ENCODE assay signal across 8 cellular contexts in genomic region chr7:33895025-33895804, GRCh38. TPM values are rescaled to one million over a fixed set of nuclear protein-coding genes. Genes with fewer than 3 reads are reported as not detected.
DNase-seq lines count a peak whose midpoint lies in the region; ATAC-seq and TF ChIP-seq lines count a peak whose summit lies in the region.

No MANE protein-coding gene starts in this region.

- no peaks in the 10 kb centered on the region for H3F3A ChIP-seq in DOHH2 (ENCODE audit: control insufficient read depth, insufficient read depth)

- H4K20me1 ChIP-seq in DOHH2 (ENCODE audit: control insufficient read depth, insufficient read depth, low read depth, low read length) = no peaks in the 10 kb centered on the region
- H4K20me1 ChIP-seq in KMS-11 (ENCODE audit: insufficient read depth) = no peaks in the 10 kb centered on the region

- peak overlapping the region; percentile 41; the same call in 1 of the 2 replicates for H2AFZ ChIP-seq in KMS-11 (ENCODE audit: low read depth)

- H3K4me3 ChIP-seq in DOHH2 (ENCODE audit: low read length) (no peak overlapping the region), KMS-11 (IDR thresholded peaks at IDR 0.05; ENCODE audit: insufficient read depth, low read depth, low read length) (no peak overlapping the region), Peyer's patch (no peak overlapping the region), fibroblast of mammary gland (ENCODE audit: control insufficient read depth, low read depth, low read length) (no peak overlapping the region), stomach smooth muscle (ENCODE audit: low read length in 2 of 2) (peak overlapping the region; percentile 45 to 47)

- H3K4me2 ChIP-seq in DOHH2 (ENCODE audit: low read length) (no peak overlapping the region), KMS-11 (peak overlapping the region; percentile 24; the same call in 1 of the 2 replicates)

- H3K9me3 ChIP-seq in DOHH2 (ENCODE audit: control insufficient read depth, insufficient read depth, low read length) = no peaks in the 10 kb centered on the region
- no peaks in the 10 kb centered on the region for H3K9me3 ChIP-seq in Peyer's patch
- no peaks in the 10 kb centered on the region for H3K9me3 ChIP-seq in stomach smooth muscle (ENCODE audit: control insufficient read depth in 2 of 2, low read length in 2 of 2)

- no peak for TF ChIP-seq POLR2A in Peyer's patch (IDR thresholded peaks at IDR 0.05)

- H3K27ac ChIP-seq in DOHH2 (ENCODE audit: low read depth, low read length) = no peak overlapping the region
- no peak overlapping the region for H3K27ac ChIP-seq in KMS-11
- H3K27ac ChIP-seq in Peyer's patch = no peak overlapping the region
- H3K27ac ChIP-seq in stomach smooth muscle (ENCODE audit: low read length) = no peak overlapping the region

- ATAC-seq in GM21717 (IDR thresholded peaks at IDR 0.05; ENCODE audit: unreplicated experiment) = peak; percentile 98

- no peaks in the 10 kb centered on the region for H3K36me3 ChIP-seq in DOHH2 (ENCODE audit: control insufficient read depth, low read length)
- no peaks in the 10 kb centered on the region for H3K36me3 ChIP-seq in KMS-11 (ENCODE audit: insufficient read depth)
- H3K36me3 ChIP-seq in Peyer's patch = no peaks in the 10 kb centered on the region
- H3K36me3 ChIP-seq in stomach smooth muscle (ENCODE audit: control insufficient read depth in 2 of 2, insufficient read depth in 2 of 2, low read length in 2 of 2) = no peaks in the 10 kb centered on the region

- TF ChIP-seq CTCF in DOHH2 (IDR thresholded peaks at IDR 0.05; ENCODE audit: low read depth, low read length, poor library complexity, severe bottlenecking) = peak; percentile 99
- peak; percentile 87 for TF ChIP-seq CTCF in KMS-11 (conservative IDR thresholded peaks at IDR 0.05; ENCODE audit: low read depth, low read length)
- peak; percentile 23 to 75 (median 70) for TF ChIP-seq CTCF in Peyer's patch (IDR thresholded peaks at IDR 0.05)
- TF ChIP-seq CTCF in fibroblast of mammary gland (conservative IDR thresholded peaks at IDR 0.05; ENCODE audit: control insufficient read depth, insufficient read depth, low read depth, low read length) = peak; percentile 84

- no peaks in the 10 kb centered on the region for H3K9me2 ChIP-seq in DOHH2 (replicated peaks; ENCODE audit: control insufficient read depth, low read length)

- DNase-seq in Peyer's patch (peak; percentile 62 to 89 (median 83)), activated T-helper 1 cell treated with Interleukin-2 at 50 U/mL for 16 hours (ENCODE audit: low read depth) (peak; percentile 29), fibroblast of mammary gland (ENCODE audit: low read depth) (peak; percentile 82), nucleus accumbens (lab: John Stamatoyannopoulos, UW) (peak in 55 of 56 donors; percentile 8 to 90 (median 65))

- H3K79me2 ChIP-seq in DOHH2 (ENCODE audit: control insufficient read depth, low read length) (no peaks in the 10 kb centered on the region), KMS-11 (ENCODE audit: insufficient read depth, low read depth) (no peaks in the 10 kb centered on the region)

- H3K4me1 ChIP-seq in DOHH2 (ENCODE audit: control insufficient read depth, low read length) (peaks cover 9% of the 10 kb centered on the region), KMS-11 (ENCODE audit: low read depth, poor library complexity, severe bottlenecking) (no peaks in the 10 kb centered on the region), Peyer's patch (no peaks in the 10 kb centered on the region), stomach smooth muscle (ENCODE audit: control insufficient read depth, insufficient read depth, low read length) (peaks cover 6% of the 10 kb centered on the region)

- H3K27me3 ChIP-seq in DOHH2 (ENCODE audit: control insufficient read depth, low read length) (peaks cover 8% of the 10 kb centered on the region), KMS-11 (ENCODE audit: insufficient read depth, low read depth) (no peaks in the 10 kb centered on the region), Peyer's patch (no peaks in the 10 kb centered on the region), stomach smooth muscle (ENCODE audit: control insufficient read depth in 1 of 2, insufficient read depth in 2 of 2, low read length in 2 of 2) (no peaks in the 10 kb centered on the region)

- H3K9ac ChIP-seq in KMS-11 (no peak overlapping the region), stomach smooth muscle (ENCODE audit: low read length in 2 of 2) (no peak overlapping the region)

RNA-seq across cellular contexts. Expression of gene BMPER, which starts 10.1 kb away (rescaled TPM):
- 10 to 100 TPM in 3 of 4 donors, 1 to 10 TPM in 1; 4.0 to 50.3 (median 17.6) TPM for total RNA-seq in Peyer's patch

Comparison
In these comparisons a context has a peak if more than half of its experiments do, and no peak if none do; other contexts are left out.
1. H3K4me3 ChIP-seq: peak in stomach smooth muscle (2 of 2); none in DOHH2 (single experiment), KMS-11 (single experiment), Peyer's patch (0 of 4) and fibroblast of mammary gland (single experiment).
2. DNase-seq: peak in every context shown above with its lines; median percentile 83 in Peyer's patch; 82 in fibroblast of mammary gland; 65 in nucleus accumbens; 29 in activated T-helper 1 cell treated with Interleukin-2 at 50 U/mL for 16 hours.
3. Peak in every context shown above with its lines, with median percentiles within 50 percentile points of each other: CTCF ChIP-seq.